Comparison of ENCODE assay signal across 2 cellular contexts in genomic region chr6:105459884-105460283, GRCh38.
TF ChIP-seq lines count a peak whose summit lies in the region.

No MANE protein-coding gene starts in this region.

TF ChIP-seq in SK-N-SH, 30 proteins besides CTCF, POLR2A, EP300 and RAD21 (continued from another document):
- no peak for TF ChIP-seq USF2 (IDR thresholded peaks at IDR 0.05; ENCODE audit: borderline replicate concordance, low read depth, low read length)
- peak; percentile 45; the same call in 1 of the 2 replicates for TF ChIP-seq NFIC (IDR thresholded peaks at IDR 0.05; ENCODE audit: borderline replicate concordance)

TF ChIP-seq in SK-N-SH treated with all-trans-retinoic acid at 6 μM for 48 hours, 23 proteins besides CTCF, POLR2A, EP300 and RAD21 (continued from another document):
- TF ChIP-seq PATZ1 (CRISPR knock-in tag; IDR thresholded peaks at IDR 0.05; ENCODE audit: borderline replicate concordance) (no peak), RARB (CRISPR knock-in tag; IDR thresholded peaks at IDR 0.05) (no peak), ISL1 (CRISPR knock-in tag; IDR thresholded peaks at IDR 0.05) (no peak), ZNF70 (CRISPR knock-in tag; IDR thresholded peaks at IDR 0.05) (no peak), ZC3H10 (CRISPR knock-in tag; IDR thresholded peaks at IDR 0.05) (no peak), BACH2 (CRISPR knock-in tag; IDR thresholded peaks at IDR 0.05; ENCODE audit: borderline replicate concordance) (no peak), ESRRG (CRISPR knock-in tag; IDR thresholded peaks at IDR 0.05) (no peak), TSHZ2 (CRISPR knock-in tag; IDR thresholded peaks at IDR 0.05) (no peak)
TF ChIP-seq in SK-N-SH treated with all-trans-retinoic acid at 6 μM for 48 hours: peak in this region for 0.
